8 cellular contexts compared by ENCODE assay signal in the genomic region with DNA sequence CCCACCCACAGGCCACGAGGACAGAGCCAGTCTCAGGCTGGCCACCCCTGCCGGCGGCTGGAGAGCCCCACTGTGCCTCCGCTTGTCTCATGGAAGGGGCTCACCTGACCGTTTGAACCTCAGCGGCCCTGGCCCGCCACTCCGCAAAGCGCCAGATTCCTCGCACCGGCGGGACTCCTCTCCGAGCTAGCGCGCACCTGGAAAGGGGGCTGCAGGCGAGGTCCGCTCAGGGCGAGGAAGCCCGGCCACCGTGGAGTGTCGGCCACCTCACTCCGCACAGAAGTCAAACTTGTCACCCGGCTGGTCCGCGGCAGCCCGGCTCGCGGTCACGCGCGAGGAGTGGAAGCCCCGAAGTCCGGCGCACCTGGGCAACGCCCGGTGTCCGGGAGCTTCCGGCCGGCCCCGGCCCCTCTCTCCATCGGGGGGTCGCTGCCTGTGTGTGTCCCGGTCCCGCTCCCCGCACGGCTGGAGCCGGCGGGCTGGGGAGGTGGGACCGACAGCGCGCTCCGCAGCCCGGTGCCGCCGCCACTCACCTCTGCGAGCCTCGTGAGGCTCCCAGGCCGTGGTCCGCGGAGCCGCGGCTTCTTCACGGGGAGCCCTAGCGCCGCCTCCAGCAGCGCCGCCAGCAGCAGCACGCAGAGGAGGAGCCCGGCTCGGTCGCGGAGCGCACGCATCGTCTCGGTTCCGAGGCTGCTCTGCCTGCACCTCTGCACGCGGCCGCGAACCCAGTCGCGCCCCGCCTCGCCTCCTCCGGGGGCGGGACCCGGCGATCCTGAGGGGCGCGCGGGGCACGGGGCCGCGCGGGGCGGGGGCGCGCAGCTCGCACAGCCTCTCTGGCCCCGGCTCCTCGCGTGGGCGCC. TPM values are rescaled to one million over a fixed set of nuclear protein-coding genes. Genes with fewer than 3 reads are reported as not detected.
DNase-seq lines count a peak whose midpoint lies in the region; ATAC-seq and TF ChIP-seq lines count a peak whose summit lies in the region.

A gene (minus strand): TSS at position 697 of the 860 bp plus-strand sequence. CDS start 23 bp downstream, at position 674.

- H3F3A ChIP-seq in PC-3 (ENCODE audit: low read length, unreplicated experiment): no peaks in the 10 kb centered on the region

- H3K27me3 Mint-ChIP-seq in activated naive CD8-positive, alpha-beta T cell: peaks cover 23% of the 10 kb centered on the region

- H3K27ac Mint-ChIP-seq in activated naive CD8-positive, alpha-beta T cell: no peak within 1 kb of the TSS

- intact Hi-C loops in PC-3 (cut with micrococcal nuclease) (no loop called here), right cardiac atrium (cut with DNase I) (no loop called here), sciatic nerve (cut with DNase I) (no loop called here)

- WGBS in right cardiac atrium: 2% methylated on average over 104 of the region's 104 CpGs

- H3K9me3 ChIP-seq in PC-3 (ENCODE audit: low read length): no peaks in the 10 kb centered on the region
- no peaks in the 10 kb centered on the region for H3K9me3 ChIP-seq in right cardiac atrium (ENCODE audit: control insufficient read depth, low read length)

- peaks cover 4% of the 10 kb centered on the region for H3K9me3 Mint-ChIP-seq in activated naive CD8-positive, alpha-beta T cell (ENCODE audit: low read depth)

- H3K4me2 ChIP-seq in PC-3 (ENCODE audit: low read length): peak within 1 kb of the TSS; percentile 86

- H3K4me1 ChIP-seq in PC-3 (ENCODE audit: insufficient read depth, low read length) (peaks cover 6% of the 10 kb centered on the region), right cardiac atrium (ENCODE audit: control insufficient read depth, insufficient read depth, low read length) (peaks cover 3% of the 10 kb centered on the region)

- no TSS peak for BruUV-seq in PC-3 (replicated peaks; lab: Mats Ljungman, UMichigan)

- POLR2A ChIA-PET in PC-3 (lab: Charles Lee; ENCODE audit: unreplicated experiment): no interaction called here

- H2AFZ ChIP-seq in PC-3 (ENCODE audit: low read length): peak within 1 kb of the TSS; percentile 93

- peaks cover 5% of the 10 kb centered on the region for H3K4me1 Mint-ChIP-seq in activated naive CD8-positive, alpha-beta T cell (ENCODE audit: low read depth)

- no peaks in the 10 kb centered on the region for H3K79me2 ChIP-seq in PC-3 (ENCODE audit: low read length)

- no peak for TF ChIP-seq CTCF in PC-3 (conservative IDR thresholded peaks at IDR 0.05; ENCODE audit: low read depth, low read length)

- H3K36me3 Mint-ChIP-seq in activated naive CD8-positive, alpha-beta T cell: peaks cover 3% of the 10 kb centered on the region

- H3K9ac ChIP-seq in PC-3 (ENCODE audit: low read length): no peak within 1 kb of the TSS

- H3K9me2 ChIP-seq in PC-3 (replicated peaks; ENCODE audit: low read length): no peaks in the 10 kb centered on the region

- H4K20me1 ChIP-seq in PC-3 (ENCODE audit: low read length): no peaks in the 10 kb centered on the region

- DNase-seq in NCI-H748 (lab: John Stamatoyannopoulos, UW; ENCODE audit: unreplicated experiment): peak; percentile 72
- DNase-seq in NCI-H748 treated with DMSO at 0.1 percent for 48 hours (lab: John Stamatoyannopoulos, UW): no peak
- DNase-seq in PC-3: peak; percentile 44
- peak; percentile 31 to 69 (median 58) for DNase-seq in right cardiac atrium
- DNase-seq in sciatic nerve (ENCODE audit: low spot score): peak; percentile 51
- no peak for DNase-seq in effector CD8-positive, alpha-beta T cell (lab: John Stamatoyannopoulos, UW)

- CTCF ChIA-PET in PC-3 (lab: Charles Lee): no interaction called here

- peak within 1 kb of the TSS; percentile 66 for H3K4me3 ChIP-seq in PC-3 (ENCODE audit: low read length)
- H3K4me3 ChIP-seq in right cardiac atrium (ENCODE audit: low read length): peak within 1 kb of the TSS; percentile 49

- no peak within 1 kb of the TSS for H3K27ac ChIP-seq in PC-3 (ENCODE audit: low read length)
- no peak within 1 kb of the TSS for H3K27ac ChIP-seq in right cardiac atrium (ENCODE audit: low read length)

- peaks cover 15% of the 10 kb centered on the region for H3K27me3 ChIP-seq in PC-3 (ENCODE audit: low read length)
- no peaks in the 10 kb centered on the region for H3K27me3 ChIP-seq in right cardiac atrium (ENCODE audit: control insufficient read depth, insufficient read depth)

- ATAC-seq in HG03039 (IDR thresholded peaks at IDR 0.05; ENCODE audit: unreplicated experiment) (peak; percentile 55), PC-3 (peak; percentile 87), right cardiac atrium (peak; percentile 79 to 83), sciatic nerve (no peak)

- peak within 1 kb of the TSS; percentile 80 for H3K4me3 Mint-ChIP-seq in activated naive CD8-positive, alpha-beta T cell

- no peaks in the 10 kb centered on the region for H3K36me3 ChIP-seq in PC-3 (ENCODE audit: low read depth, low read length)

RNA-seq across cellular contexts. Expression of the gene that starts here (rescaled TPM):
- 0.95 TPM in 1 of 2 replicates, not detected in the other for total RNA-seq in PC-3 (2014; rRNA removed)
- not detected for total RNA-seq in right cardiac atrium
- polyA plus RNA-seq in right cardiac atrium: not detected
- 0.31 TPM for total RNA-seq in sciatic nerve

Comparison
In these comparisons a context has a peak if more than half of its experiments do, and no peak if none do; other contexts are left out.
1. Peak in DNase-seq, ATAC-seq, H3K4me3 ChIP-seq and H3K4me2 ChIP-seq in PC-3; RNA of the gene not detected or under 1 TPM.
2. Peak in DNase-seq, ATAC-seq and H3K4me3 ChIP-seq in right cardiac atrium; RNA of the gene not detected or under 1 TPM.
3. Peak in DNase-seq in sciatic nerve; RNA of the gene not detected or under 1 TPM.